ENCODE assay signal across 23 cellular contexts in genomic region chr6:89048286-89048923, GRCh38. TPM values are rescaled to one million over a fixed set of nuclear protein-coding genes. Genes with fewer than 3 reads are reported as not detected.
A peak's percentile ranks its signal among the peaks of the same experiment; 100 is the strongest.
DNase-seq lines count a peak whose midpoint lies in the region; ATAC-seq and TF ChIP-seq lines count a peak whose summit lies in the region.
"Had no signal": no experiment of that assay in that cellular context is flagged by ENCODE, and none has a peak within 500 bp of the region (broad histone marks: within the 10 kb centered on the region; RNA-seq: fewer than 3 reads in every experiment).

No MANE protein-coding gene starts in this region.

- WGBS in SK-N-SH (ENCODE audit: low lambda C conversion rate), result 53% methylated on average over 3 of the region's 3 CpGs

- H3K27ac ChIP-seq in GM23338 (ENCODE audit: low read depth), result no peak overlapping the region
- H3K27ac ChIP-seq in SK-N-SH (ENCODE audit: low read depth in 2 of 2, low read length in 1 of 2), result no peak overlapping the region; a peak in 1 of 4 replicates
- peak overlapping the region; percentile 77 for H3K27ac ChIP-seq in neutrophil
- H3K27ac ChIP-seq: C4-2B, psoas muscle, tibial nerve had no signal

- in situ Hi-C loops in G401 (cut with HindIII; ENCODE audit: low sequenced_read_pairs), result no loop called here

- TF ChIP-seq RAD21 in SK-N-SH (IDR thresholded peaks at IDR 0.05; ENCODE audit: low read length), result no peak

- TF ChIP-seq CTCF in GM23338 (conservative IDR thresholded peaks at IDR 0.05; ENCODE audit: low read depth in 2 of 2) (no peak), SK-N-SH (IDR thresholded peaks at IDR 0.05) (no peak), fibroblast of mammary gland (conservative IDR thresholded peaks at IDR 0.05; ENCODE audit: control insufficient read depth, insufficient read depth, low read depth, low read length) (no peak), neutrophil (IDR thresholded peaks at IDR 0.05) (no peak)

- POLR2A ChIA-PET in SK-N-SH (lab: Yijun Ruan, JAX), result no interaction called here

- H3K79me2 ChIP-seq in GM23338 (replicated peaks; ENCODE audit: insufficient read depth) (no peaks in the 10 kb centered on the region), SK-N-SH (ENCODE audit: insufficient read depth) (no peaks in the 10 kb centered on the region)

- TF ChIP-seq EP300 in SK-N-SH (IDR thresholded peaks at IDR 0.05; ENCODE audit: borderline replicate concordance in 1 of 2, low read depth in 1 of 2, low read length in 1 of 2), result no peak

- no peak overlapping the region for H3K4me3 Mint-ChIP-seq in GM23338
- H3K4me3 Mint-ChIP-seq: activated CD4-positive, alpha-beta memory T cell treated with anti-CD3 and anti-CD28 coated beads, Interleukin-2, amount 10 ng/mL, durations not matched to agents 7 days and 5 days; activated naive CD4-positive, alpha-beta T cell treated with anti-CD3 and anti-CD28 coated beads, Interleukin-2, amount 50 U/mL, for 24 hours; mesothelial cell of epicardium; naive B cell had no signal

- H3K36me3 ChIP-seq in GM23338 (ENCODE audit: insufficient read depth) (no peaks in the 10 kb centered on the region), SK-N-SH (replicated peaks in 1 of 2; ENCODE audit: control insufficient read depth in 1 of 2, insufficient read depth in 2 of 2, low read length in 1 of 2) (no peaks in the 10 kb centered on the region), neutrophil (no peaks in the 10 kb centered on the region)
- H3K36me3 ChIP-seq: tibial nerve had no signal

- H3K36me3 Mint-ChIP-seq in GM23338 (ENCODE audit: low read depth), result no peaks in the 10 kb centered on the region
- H3K36me3 Mint-ChIP-seq: activated naive CD4-positive, alpha-beta T cell treated with anti-CD3 and anti-CD28 coated beads, Interleukin-2, amount 50 U/mL, for 24 hours; mesothelial cell of epicardium; naive B cell had no signal

- H3K27me3 Mint-ChIP-seq in GM23338 (ENCODE audit: insufficient read depth, low read depth, poor library complexity), result peaks cover 8% of the 10 kb centered on the region
- H3K27me3 Mint-ChIP-seq: activated CD4-positive, alpha-beta memory T cell treated with anti-CD3 and anti-CD28 coated beads, Interleukin-2, amount 10 ng/mL, durations not matched to agents 7 days and 5 days; activated naive CD4-positive, alpha-beta T cell treated with anti-CD3 and anti-CD28 coated beads, Interleukin-2, amount 50 U/mL, for 24 hours; naive B cell had no signal

- no peaks in the 10 kb centered on the region for H3K9me2 ChIP-seq in GM23338 (ENCODE audit: insufficient read depth)
- H3K9me2 ChIP-seq in SK-N-SH, result no peaks in the 10 kb centered on the region

- H3K4me2 ChIP-seq in GM23338 (0 out of 2 replicates have a peak overlapping the region, but pooled peaks have one; percentile 7), SK-N-SH (no peak overlapping the region)

- no peak overlapping the region for H3K27ac Mint-ChIP-seq in GM23338
- H3K27ac Mint-ChIP-seq: activated CD4-positive, alpha-beta memory T cell treated with anti-CD3 and anti-CD28 coated beads, Interleukin-2, amount 10 ng/mL, durations not matched to agents 7 days and 5 days; activated naive CD4-positive, alpha-beta T cell treated with anti-CD3 and anti-CD28 coated beads, Interleukin-2, amount 50 U/mL, for 24 hours; naive B cell had no signal

- H3F3A ChIP-seq in GM23338 (replicated peaks; ENCODE audit: low read depth) (no peaks in the 10 kb centered on the region), SK-N-SH (replicated peaks; ENCODE audit: insufficient read depth) (no peaks in the 10 kb centered on the region)

- no peaks in the 10 kb centered on the region for H3K9me3 Mint-ChIP-seq in GM23338
- H3K9me3 Mint-ChIP-seq: activated CD4-positive, alpha-beta memory T cell treated with anti-CD3 and anti-CD28 coated beads, Interleukin-2, amount 10 ng/mL, durations not matched to agents 7 days and 5 days; activated naive CD4-positive, alpha-beta T cell treated with anti-CD3 and anti-CD28 coated beads, Interleukin-2, amount 50 U/mL, for 24 hours; mesothelial cell of epicardium; naive B cell had no signal

- H3K9me3 ChIP-seq in SK-N-SH (no peaks in the 10 kb centered on the region), neutrophil (no peaks in the 10 kb centered on the region)
- H3K9me3 ChIP-seq: psoas muscle, tibial nerve had no signal

- no peak overlapping the region for H3K4me3 ChIP-seq in GM23338
- H3K4me3 ChIP-seq in SK-N-SH (ENCODE audit: low read depth in 2 of 2, low read length in 1 of 2), result no peak overlapping the region
- H3K4me3 ChIP-seq in fibroblast of mammary gland (ENCODE audit: control insufficient read depth, low read depth, low read length), result no peak overlapping the region
- no peak overlapping the region for H3K4me3 ChIP-seq in neutrophil (ENCODE audit: low read depth in 1 of 2, low read length in 1 of 2)
- H3K4me3 ChIP-seq: psoas muscle, tibial nerve had no signal

- H4K20me1 ChIP-seq in GM23338 (replicated peaks; ENCODE audit: insufficient read depth) (no peaks in the 10 kb centered on the region), SK-N-SH (ENCODE audit: insufficient read depth) (no peaks in the 10 kb centered on the region)

- H2AFZ ChIP-seq in GM23338 (no peak overlapping the region), SK-N-SH (ENCODE audit: low read depth) (peak overlapping the region; percentile 58; the same call in 1 of the 2 replicates)

- ATAC-seq in GM23338, result peak; percentile 57

- peaks cover 20% of the 10 kb centered on the region for H3K4me1 Mint-ChIP-seq in GM23338

- H3K27me3 ChIP-seq in GM23338 (ENCODE audit: insufficient read depth) (peaks cover 34% of the 10 kb centered on the region), SK-N-SH (ENCODE audit: insufficient read depth) (no peaks in the 10 kb centered on the region), neutrophil (no peaks in the 10 kb centered on the region)
- H3K27me3 ChIP-seq: tibial nerve had no signal

- H3K4me1 ChIP-seq in GM23338 (ENCODE audit: insufficient read depth) (peaks cover 12% of the 10 kb centered on the region; the same call in 1 of the 2 replicates), SK-N-SH (ENCODE audit: control insufficient read depth in 1 of 2, insufficient read depth in 2 of 2, low read depth in 1 of 2, low read length in 1 of 2) (no peaks in the 10 kb centered on the region; a peak in 2 of 4 replicates), neutrophil (ENCODE audit: control insufficient read depth in 1 of 2, insufficient read depth in 1 of 2, low read depth in 1 of 2, low read length in 1 of 2) (peaks cover 54 to 70% of the 10 kb centered on the region in 2 experiments)
- H3K4me1 ChIP-seq: psoas muscle had no signal

- DNase-seq in GM23338 (ENCODE audit: low spot score) (peak; percentile 35), SK-N-SH (no peak), fibroblast of mammary gland (ENCODE audit: low read depth) (peak; percentile 28), NCI-H128 (lab: John Stamatoyannopoulos, UW; ENCODE audit: unreplicated experiment) (no peak), G401 (ENCODE audit: low spot score) (no peak), NCI-H2029 (lab: John Stamatoyannopoulos, UW) (no peak)
- DNase-seq: activated CD4-positive, alpha-beta memory T cell treated with anti-CD3 and anti-CD28 coated beads, Interleukin-2, amount 10 ng/mL, durations not matched to agents 7 days and 5 days; activated CD8-positive, alpha-beta memory T cell treated with anti-CD3 and anti-CD28 coated beads, Interleukin-2, amount 50 U/mL, for 48 hours; COR-L47; left ventricle myocardium superior; naive B cell; NCI-H1092 treated with DMSO at 0.1 percent for 48 hours; NCI-H2029 treated with DMSO at 0.1 percent for 48 hours; NCI-H2227 treated with DMSO at 0.1 percent for 48 hours; nucleus accumbens; Right ventricle myocardium superior; stimulated activated CD4-positive, alpha-beta T cell treated with anti-CD3 and anti-CD28 coated beads, Interleukin-4, amount 100 ng/mL, for 4 hours had no signal

- CTCF ChIA-PET in SK-N-SH (lab: Yijun Ruan, JAX), result no interaction called here

- no peak overlapping the region for H3K9ac ChIP-seq in SK-N-SH

TF ChIP-seq in SK-N-SH, 30 proteins besides CTCF, POLR2A, EP300 and RAD21 (continues in another document):
- TF ChIP-seq SMC3 (IDR thresholded peaks at IDR 0.05; ENCODE audit: low read depth, low read length), result no peak
- no peak for TF ChIP-seq FOXM1 (IDR thresholded peaks at IDR 0.05; ENCODE audit: low read depth)
- TF ChIP-seq FOSL2 (IDR thresholded peaks at IDR 0.05; ENCODE audit: borderline replicate concordance, low read depth), result peak; percentile 29; the same call in 1 of the 2 replicates
- TF ChIP-seq NFIC (IDR thresholded peaks at IDR 0.05; ENCODE audit: borderline replicate concordance), result no peak
- TF ChIP-seq, protein P1, sequence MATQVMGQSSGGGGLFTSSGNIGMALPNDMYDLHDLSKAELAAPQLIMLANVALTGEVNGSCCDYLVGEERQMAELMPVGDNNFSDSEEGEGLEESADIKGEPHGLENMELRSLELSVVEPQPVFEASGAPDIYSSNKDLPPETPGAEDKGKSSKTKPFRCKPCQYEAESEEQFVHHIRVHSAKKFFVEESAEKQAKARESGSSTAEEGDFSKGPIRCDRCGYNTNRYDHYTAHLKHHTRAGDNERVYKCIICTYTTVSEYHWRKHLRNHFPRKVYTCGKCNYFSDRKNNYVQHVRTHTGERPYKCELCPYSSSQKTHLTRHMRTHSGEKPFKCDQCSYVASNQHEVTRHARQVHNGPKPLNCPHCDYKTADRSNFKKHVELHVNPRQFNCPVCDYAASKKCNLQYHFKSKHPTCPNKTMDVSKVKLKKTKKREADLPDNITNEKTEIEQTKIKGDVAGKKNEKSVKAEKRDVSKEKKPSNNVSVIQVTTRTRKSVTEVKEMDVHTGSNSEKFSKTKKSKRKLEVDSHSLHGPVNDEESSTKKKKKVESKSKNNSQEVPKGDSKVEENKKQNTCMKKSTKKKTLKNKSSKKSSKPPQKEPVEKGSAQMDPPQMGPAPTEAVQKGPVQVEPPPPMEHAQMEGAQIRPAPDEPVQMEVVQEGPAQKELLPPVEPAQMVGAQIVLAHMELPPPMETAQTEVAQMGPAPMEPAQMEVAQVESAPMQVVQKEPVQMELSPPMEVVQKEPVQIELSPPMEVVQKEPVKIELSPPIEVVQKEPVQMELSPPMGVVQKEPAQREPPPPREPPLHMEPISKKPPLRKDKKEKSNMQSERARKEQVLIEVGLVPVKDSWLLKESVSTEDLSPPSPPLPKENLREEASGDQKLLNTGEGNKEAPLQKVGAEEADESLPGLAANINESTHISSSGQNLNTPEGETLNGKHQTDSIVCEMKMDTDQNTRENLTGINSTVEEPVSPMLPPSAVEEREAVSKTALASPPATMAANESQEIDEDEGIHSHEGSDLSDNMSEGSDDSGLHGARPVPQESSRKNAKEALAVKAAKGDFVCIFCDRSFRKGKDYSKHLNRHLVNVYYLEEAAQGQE (IDR thresholded peaks at IDR 0.05; ENCODE audit: low read depth, low read length), result no peak
- TF ChIP-seq GABPA (IDR thresholded peaks at IDR 0.05; ENCODE audit: low read depth), result no peak

RNA-seq across cellular contexts. Expression of gene PNRC1, which starts 32.1 kb away (rescaled TPM):
- total RNA-seq in GM23338 (2014; rRNA removed; shearing (Covaris generic)), result 38.6 and 40.7 TPM in 2 replicates
- polyA plus RNA-seq in GM23338 (2016; fragmentation: Nextera tagmentation; extraction: Ambion mirVana), result 33.7 and 35.0 TPM in 2 replicates
- polyA plus RNA-seq in SK-N-SH (2012; rRNA removed), result 6.7 and 7.8 TPM in 2 replicates
- 9.5 and 14.6 TPM in 2 replicates for polyA plus RNA-seq in SK-N-SH (2012; cell fraction: cytosol; rRNA removed)
- polyA plus RNA-seq in SK-N-SH (2012; cell fraction: nucleus; rRNA removed), result 9.7 and 13.5 TPM in 2 replicates
- total RNA-seq in G401 (2014; rRNA removed; shearing (Covaris generic)), result 30.0 and 49.6 TPM in 2 replicates

Comparison
In these comparisons a context has a peak if more than half of its experiments do, and no peak if none do; other contexts are left out.
1. DNase-seq: peak in GM23338 (single experiment) and fibroblast of mammary gland (single experiment); none in SK-N-SH (single experiment), NCI-H128 (single experiment), G401 (single experiment) and NCI-H2029 (single experiment).